ENCODE assay signal across 1 cellular context in the genomic region with DNA sequence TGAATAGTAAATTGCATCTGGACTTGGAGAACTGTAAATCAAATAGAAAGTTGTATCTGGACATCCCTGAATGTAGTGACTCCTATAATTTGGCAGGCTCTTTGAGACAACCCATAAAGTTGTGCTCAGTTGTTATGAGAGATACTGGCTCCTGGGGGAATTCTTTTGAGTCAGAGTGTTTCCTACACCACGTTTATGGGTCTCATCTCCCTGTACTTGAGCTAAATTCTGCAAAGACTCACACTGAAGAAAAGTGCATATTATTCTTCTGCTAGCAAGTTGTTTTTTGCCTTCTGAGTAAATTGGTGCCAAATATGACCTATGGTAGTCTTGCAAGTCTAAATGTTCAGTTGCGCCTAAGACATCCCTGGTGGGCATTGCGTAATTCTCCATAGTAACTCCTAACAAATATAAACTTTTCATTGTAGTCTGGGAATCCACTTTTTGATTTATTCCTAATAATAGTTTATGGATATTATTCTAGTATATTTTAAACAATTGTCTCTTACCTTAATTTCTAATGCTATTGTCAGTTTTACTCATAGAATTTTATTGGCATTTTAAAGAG.
TF ChIP-seq lines count a peak whose summit lies in the region.

No MANE protein-coding gene starts in this region.

TF ChIP-seq in GM12878, 131 proteins besides CTCF, POLR2A, EP300 and RAD21:
- TF ChIP-seq IKZF2 (IDR thresholded peaks at IDR 0.05), result no peak
- TF ChIP-seq, protein P1, sequence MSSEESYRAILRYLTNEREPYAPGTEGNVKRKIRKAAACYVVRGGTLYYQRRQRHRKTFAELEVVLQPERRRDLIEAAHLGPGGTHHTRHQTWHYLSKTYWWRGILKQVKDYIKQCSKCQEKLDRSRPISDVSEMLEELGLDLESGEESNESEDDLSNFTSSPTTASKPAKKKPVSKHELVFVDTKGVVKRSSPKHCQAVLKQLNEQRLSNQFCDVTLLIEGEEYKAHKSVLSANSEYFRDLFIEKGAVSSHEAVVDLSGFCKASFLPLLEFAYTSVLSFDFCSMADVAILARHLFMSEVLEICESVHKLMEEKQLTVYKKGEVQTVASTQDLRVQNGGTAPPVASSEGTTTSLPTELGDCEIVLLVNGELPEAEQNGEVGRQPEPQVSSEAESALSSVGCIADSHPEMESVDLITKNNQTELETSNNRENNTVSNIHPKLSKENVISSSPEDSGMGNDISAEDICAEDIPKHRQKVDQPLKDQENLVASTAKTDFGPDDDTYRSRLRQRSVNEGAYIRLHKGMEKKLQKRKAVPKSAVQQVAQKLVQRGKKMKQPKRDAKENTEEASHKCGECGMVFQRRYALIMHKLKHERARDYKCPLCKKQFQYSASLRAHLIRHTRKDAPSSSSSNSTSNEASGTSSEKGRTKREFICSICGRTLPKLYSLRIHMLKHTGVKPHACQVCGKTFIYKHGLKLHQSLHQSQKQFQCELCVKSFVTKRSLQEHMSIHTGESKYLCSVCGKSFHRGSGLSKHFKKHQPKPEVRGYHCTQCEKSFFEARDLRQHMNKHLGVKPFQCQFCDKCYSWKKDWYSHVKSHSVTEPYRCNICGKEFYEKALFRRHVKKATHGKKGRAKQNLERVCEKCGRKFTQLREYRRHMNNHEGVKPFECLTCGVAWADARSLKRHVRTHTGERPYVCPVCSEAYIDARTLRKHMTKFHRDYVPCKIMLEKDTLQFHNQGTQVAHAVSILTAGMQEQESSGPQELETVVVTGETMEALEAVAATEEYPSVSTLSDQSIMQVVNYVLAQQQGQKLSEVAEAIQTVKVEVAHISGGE (CRISPR knock-in tag; IDR thresholded peaks at IDR 0.05), result no peak
- TF ChIP-seq, protein P2, sequence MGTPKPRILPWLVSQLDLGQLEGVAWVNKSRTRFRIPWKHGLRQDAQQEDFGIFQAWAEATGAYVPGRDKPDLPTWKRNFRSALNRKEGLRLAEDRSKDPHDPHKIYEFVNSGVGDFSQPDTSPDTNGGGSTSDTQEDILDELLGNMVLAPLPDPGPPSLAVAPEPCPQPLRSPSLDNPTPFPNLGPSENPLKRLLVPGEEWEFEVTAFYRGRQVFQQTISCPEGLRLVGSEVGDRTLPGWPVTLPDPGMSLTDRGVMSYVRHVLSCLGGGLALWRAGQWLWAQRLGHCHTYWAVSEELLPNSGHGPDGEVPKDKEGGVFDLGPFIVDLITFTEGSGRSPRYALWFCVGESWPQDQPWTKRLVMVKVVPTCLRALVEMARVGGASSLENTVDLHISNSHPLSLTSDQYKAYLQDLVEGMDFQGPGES (IDR thresholded peaks at IDR 0.05), result no peak
- TF ChIP-seq NRF1 (conservative IDR thresholded peaks at IDR 0.05; ENCODE audit: low read depth, low read length), result no peak
- TF ChIP-seq, protein P3, sequence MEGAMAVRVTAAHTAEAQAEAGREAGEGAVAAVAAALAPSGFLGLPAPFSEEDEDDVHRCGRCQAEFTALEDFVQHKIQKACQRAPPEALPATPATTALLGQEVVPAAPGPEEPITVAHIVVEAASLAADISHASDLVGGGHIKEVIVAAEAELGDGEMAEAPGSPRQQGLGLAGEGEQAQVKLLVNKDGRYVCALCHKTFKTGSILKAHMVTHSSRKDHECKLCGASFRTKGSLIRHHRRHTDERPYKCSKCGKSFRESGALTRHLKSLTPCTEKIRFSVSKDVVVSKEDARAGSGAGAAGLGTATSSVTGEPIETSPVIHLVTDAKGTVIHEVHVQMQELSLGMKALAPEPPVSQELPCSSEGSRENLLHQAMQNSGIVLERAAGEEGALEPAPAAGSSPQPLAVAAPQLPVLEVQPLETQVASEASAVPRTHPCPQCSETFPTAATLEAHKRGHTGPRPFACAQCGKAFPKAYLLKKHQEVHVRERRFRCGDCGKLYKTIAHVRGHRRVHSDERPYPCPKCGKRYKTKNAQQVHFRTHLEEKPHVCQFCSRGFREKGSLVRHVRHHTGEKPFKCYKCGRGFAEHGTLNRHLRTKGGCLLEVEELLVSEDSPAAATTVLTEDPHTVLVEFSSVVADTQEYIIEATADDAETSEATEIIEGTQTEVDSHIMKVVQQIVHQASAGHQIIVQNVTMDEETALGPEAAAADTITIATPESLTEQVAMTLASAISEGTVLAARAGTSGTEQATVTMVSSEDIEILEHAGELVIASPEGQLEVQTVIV (IDR thresholded peaks at IDR 0.05; ENCODE audit: borderline replicate concordance, partially characterized antibody), result no peak
- TF ChIP-seq TARDBP (IDR thresholded peaks at IDR 0.05; ENCODE audit: borderline replicate concordance), result no peak
- TF ChIP-seq, protein P4, sequence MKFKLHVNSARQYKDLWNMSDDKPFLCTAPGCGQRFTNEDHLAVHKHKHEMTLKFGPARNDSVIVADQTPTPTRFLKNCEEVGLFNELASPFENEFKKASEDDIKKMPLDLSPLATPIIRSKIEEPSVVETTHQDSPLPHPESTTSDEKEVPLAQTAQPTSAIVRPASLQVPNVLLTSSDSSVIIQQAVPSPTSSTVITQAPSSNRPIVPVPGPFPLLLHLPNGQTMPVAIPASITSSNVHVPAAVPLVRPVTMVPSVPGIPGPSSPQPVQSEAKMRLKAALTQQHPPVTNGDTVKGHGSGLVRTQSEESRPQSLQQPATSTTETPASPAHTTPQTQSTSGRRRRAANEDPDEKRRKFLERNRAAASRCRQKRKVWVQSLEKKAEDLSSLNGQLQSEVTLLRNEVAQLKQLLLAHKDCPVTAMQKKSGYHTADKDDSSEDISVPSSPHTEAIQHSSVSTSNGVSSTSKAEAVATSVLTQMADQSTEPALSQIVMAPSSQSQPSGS (IDR thresholded peaks at IDR 0.05; ENCODE audit: low read length), result no peak
- TF ChIP-seq SREBF1 (IDR thresholded peaks at IDR 0.05; ENCODE audit: low read length), result no peak
- TF ChIP-seq, protein P5, sequence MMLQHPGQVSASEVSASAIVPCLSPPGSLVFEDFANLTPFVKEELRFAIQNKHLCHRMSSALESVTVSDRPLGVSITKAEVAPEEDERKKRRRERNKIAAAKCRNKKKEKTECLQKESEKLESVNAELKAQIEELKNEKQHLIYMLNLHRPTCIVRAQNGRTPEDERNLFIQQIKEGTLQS (IDR thresholded peaks at IDR 0.05; ENCODE audit: borderline replicate concordance, extremely low read depth, low read depth, low read length), result no peak
- TF ChIP-seq IRF4 (IDR thresholded peaks at IDR 0.05; ENCODE audit: low read depth, low read length), result no peak
